ENCODE assay signal across 14 cellular contexts in the genomic region with DNA sequence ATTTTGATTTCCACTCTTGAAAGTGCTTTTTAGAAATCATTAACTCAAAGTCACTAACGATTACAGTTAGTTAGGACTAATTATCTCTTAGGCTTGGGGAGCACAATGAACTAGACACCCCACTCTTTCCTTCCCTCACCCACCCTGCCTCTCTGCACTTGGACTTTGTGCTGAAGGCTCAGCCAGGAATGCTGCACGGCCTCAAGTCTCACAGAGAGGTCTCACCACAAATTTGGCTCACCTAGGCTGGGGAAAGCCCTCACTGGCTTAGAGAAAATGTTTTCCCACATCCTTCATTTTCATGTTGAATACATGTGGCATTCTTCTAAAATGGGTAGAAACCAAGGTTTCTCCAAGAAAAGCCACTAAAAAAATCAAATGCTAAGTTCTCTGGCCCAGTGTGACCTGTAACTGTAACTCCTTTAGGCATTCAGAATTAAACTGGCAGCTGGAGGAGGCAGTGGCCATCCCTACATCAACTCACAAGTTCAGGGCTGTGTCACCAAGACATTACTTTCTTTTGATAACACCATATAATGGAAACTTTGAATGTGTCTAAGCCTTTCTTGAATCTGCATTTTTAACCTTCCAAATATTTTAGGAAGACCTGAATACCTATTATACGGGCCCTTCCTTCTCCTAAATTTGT.
"Had no signal": no experiment of that assay in that cellular context is flagged by ENCODE, and none has a peak within 500 bp of the region (broad histone marks: within the 10 kb centered on the region; RNA-seq: fewer than 3 reads in every experiment).

No MANE protein-coding gene starts in this region.

- H3K9me3 Mint-ChIP-seq: activated naive CD4-positive, alpha-beta T cell treated with anti-CD3 and anti-CD28 coated beads, Interleukin-2, amount 10 ng/mL, durations not matched to agents 7 days and 5 days; nephron progenitor cell had no signal

- H3K27ac ChIP-seq: esophagus squamous epithelium, ovary, SJCRH30, stomach, thoracic aorta had no signal

- H3K4me3 ChIP-seq: dorsolateral prefrontal cortex, esophagus squamous epithelium, ovary, SJCRH30, stomach, thoracic aorta had no signal

- H3K4me3 Mint-ChIP-seq: activated naive CD4-positive, alpha-beta T cell treated with anti-CD3 and anti-CD28 coated beads, Interleukin-2, amount 10 ng/mL, durations not matched to agents 7 days and 5 days; nephron progenitor cell had no signal

- H3K36me3 ChIP-seq: ovary had no signal

- H3K9me3 ChIP-seq: esophagus squamous epithelium, ovary, SJCRH30, stomach, thoracic aorta had no signal

- H3K27me3 Mint-ChIP-seq: activated naive CD4-positive, alpha-beta T cell treated with anti-CD3 and anti-CD28 coated beads, Interleukin-2, amount 10 ng/mL, durations not matched to agents 7 days and 5 days had no signal

- DNase-seq: activated naive CD4-positive, alpha-beta T cell treated with anti-CD3 and anti-CD28 coated beads, Interleukin-2, amount 10 ng/mL, durations not matched to agents 7 days and 5 days; dorsolateral prefrontal cortex; esophagus squamous epithelium; foreskin fibroblast; glutamatergic neuron; left colon; nephron progenitor cell; ovary; SJCRH30; stimulated activated CD4-positive, alpha-beta T cell treated with anti-CD3 and anti-CD28 coated beads, Interleukin-2, amount 100 ng/mL, for 48 hours; stomach; SW 1271; T-helper 9 cell had no signal

- H3K27ac Mint-ChIP-seq: activated naive CD4-positive, alpha-beta T cell treated with anti-CD3 and anti-CD28 coated beads, Interleukin-2, amount 10 ng/mL, durations not matched to agents 7 days and 5 days; nephron progenitor cell had no signal

- ATAC-seq: left colon had no signal

- H3K27me3 ChIP-seq: dorsolateral prefrontal cortex, esophagus squamous epithelium, ovary, SJCRH30, stomach had no signal
